19 cellular contexts compared by ENCODE assay signal in genomic region chr12:92487138-92487485, GRCh38.
DNase-seq lines count a peak whose midpoint lies in the region; ATAC-seq, FAIRE-seq and TF ChIP-seq lines count a peak whose summit lies in the region.
"Had no signal": no experiment of that assay in that cellular context is flagged by ENCODE, and none has a peak within 500 bp of the region (broad histone marks: within the 10 kb centered on the region; RNA-seq: fewer than 3 reads in every experiment).

No MANE protein-coding gene starts in this region.

- no peak overlapping the region for H2AFZ ChIP-seq in SU-DHL-6 (ENCODE audit: low read depth, low read length, severe bottlenecking)
- H2AFZ ChIP-seq in neural progenitor cell (replicated peaks) = no peak overlapping the region

- no peak for TF ChIP-seq POLR2A in sigmoid colon (IDR thresholded peaks at IDR 0.05)

- no peaks in the 10 kb centered on the region for H3K9me2 ChIP-seq in SU-DHL-6 (replicated peaks; ENCODE audit: insufficient read depth, low read length)

- H3K36me3 ChIP-seq in SU-DHL-6 (ENCODE audit: low read length) (0 out of 2 replicates have a peak, but pooled peaks cover 7% of the 10 kb centered on the region), neural progenitor cell (no peaks in the 10 kb centered on the region), sigmoid colon (no peaks in the 10 kb centered on the region)
- H3K36me3 ChIP-seq: Peyer's patch had no signal

- H3K9ac ChIP-seq in SU-DHL-6 (ENCODE audit: low read length) (no peak overlapping the region), neural progenitor cell (no peak overlapping the region)

- TF ChIP-seq CTCF in SU-DHL-6 (IDR thresholded peaks at IDR 0.05; ENCODE audit: insufficient read depth, low read length, poor library complexity, severe bottlenecking) (no peak), neural progenitor cell (IDR thresholded peaks at IDR 0.05) (no peak), sigmoid colon (IDR thresholded peaks at IDR 0.05) (no peak)

- TF ChIP-seq EP300 in sigmoid colon (IDR thresholded peaks at IDR 0.05) = no peak

- H4K20me1 ChIP-seq in SU-DHL-6 (ENCODE audit: low read depth, low read length) (no peaks in the 10 kb centered on the region), neural progenitor cell (ENCODE audit: low read depth) (no peaks in the 10 kb centered on the region)

- no peak overlapping the region for H3K4me3 ChIP-seq in SU-DHL-6 (ENCODE audit: insufficient read depth, low read length, poor library complexity, severe bottlenecking)
- H3K4me3 ChIP-seq in neural progenitor cell = no peak overlapping the region
- H3K4me3 ChIP-seq in sigmoid colon = no peak overlapping the region
- H3K4me3 ChIP-seq: Peyer's patch had no signal

- H3K4me1 Mint-ChIP-seq in neural progenitor cell = peaks cover 12% of the 10 kb centered on the region

- H3K27me3 ChIP-seq in SU-DHL-6 (ENCODE audit: low read length) (no peaks in the 10 kb centered on the region), neural progenitor cell (no peaks in the 10 kb centered on the region), sigmoid colon (no peaks in the 10 kb centered on the region)
- H3K27me3 ChIP-seq: Peyer's patch had no signal

- H3K4me3 Mint-ChIP-seq in neural progenitor cell = no peak overlapping the region

- H3K27ac ChIP-seq in SU-DHL-6 (ENCODE audit: low read depth, low read length) (peak overlapping the region; percentile 51), neural progenitor cell (peak overlapping the region; percentile 11), sigmoid colon (no peak overlapping the region)

- H3K4me2 ChIP-seq in SU-DHL-6 (ENCODE audit: low read depth, low read length, poor library complexity, severe bottlenecking) (peak overlapping the region; percentile 26), neural progenitor cell (peak overlapping the region; percentile 39)

- peaks cover 2% of the 10 kb centered on the region for H3K27me3 Mint-ChIP-seq in neural progenitor cell (ENCODE audit: insufficient read depth, low read depth)

- H3F3A ChIP-seq in SU-DHL-6 (ENCODE audit: insufficient read depth) (peaks cover 16% of the 10 kb centered on the region; the same call in 1 of the 2 replicates), neural progenitor cell (ENCODE audit: low read depth) (peaks cover 6% of the 10 kb centered on the region)

- no peak for ATAC-seq in HG03439 (IDR thresholded peaks at IDR 0.05; ENCODE audit: unreplicated experiment)

- intact Hi-C loops in sigmoid colon (cut with DNase I) = no loop called here

- H3K4me1 ChIP-seq in neural progenitor cell (peaks cover 21% of the 10 kb centered on the region), sigmoid colon (peaks cover 0 to 8% (median 0%) of the 10 kb centered on the region in 4 donors)

- H3K27ac Mint-ChIP-seq in neural progenitor cell = no peak overlapping the region

- no peaks in the 10 kb centered on the region for H3K79me2 ChIP-seq in SU-DHL-6 (ENCODE audit: insufficient read depth, low read length)
- no peaks in the 10 kb centered on the region for H3K79me2 ChIP-seq in neural progenitor cell (ENCODE audit: low read depth)

- H3K9me3 Mint-ChIP-seq in neural progenitor cell = no peaks in the 10 kb centered on the region

- FAIRE-seq in GM19239 (lab: Jason Lieb, UNC) = peak; percentile 81

- H3K9me3 ChIP-seq in SU-DHL-6 (ENCODE audit: insufficient read depth, low read length) = peaks cover 11% of the 10 kb centered on the region; the same call in 1 of the 2 replicates
- H3K9me3 ChIP-seq in neural progenitor cell (ENCODE audit: low read depth) = no peaks in the 10 kb centered on the region
- no peaks in the 10 kb centered on the region for H3K9me3 ChIP-seq in sigmoid colon
- H3K9me3 ChIP-seq: Peyer's patch had no signal

- H3K36me3 Mint-ChIP-seq in neural progenitor cell = no peaks in the 10 kb centered on the region

- DNase-seq in GM19239 (ENCODE audit: insufficient read length, low spot score) (no peak), neural progenitor cell (ENCODE audit: low spot score) (peak; percentile 23), sigmoid colon (no peak)
- no peak for DNase-seq in activated CD4-positive, alpha-beta T cell treated with anti-CD3 and anti-CD28 coated beads, Interleukin-2, amount 50 U/mL, for 48 hours
- no peak for DNase-seq in stimulated activated naive CD4-positive, alpha-beta T cell (lab: John Stamatoyannopoulos, UW)
- DNase-seq: Calu3, DND-41, Karpas-422, MV-4-11, NCI-H1105, NCI-H1436 treated with DMSO at 0.1 percent for 48 hours, NCI-H187 treated with DMSO at 0.1 percent for 48 hours, NCI-H524, NCI-H82, OCI-M1, Peyer's patch, SHP77 treated with DMSO at 0.1 percent for 48 hours had no signal

Comparison
In these comparisons a context has a peak if more than half of its experiments do, and no peak if none do; other contexts are left out.
1. H3K27ac ChIP-seq: peak in SU-DHL-6 (single experiment) and neural progenitor cell (single experiment); none in sigmoid colon (0 of 4).